In genomic region chr4:94759767-94760211, GRCh38 we compare ENCODE assay signal across 1 cellular context.
TF ChIP-seq lines count a peak whose summit lies in the region.

No MANE protein-coding gene starts in this region.

TF ChIP-seq in HEK293, 187 proteins besides CTCF, POLR2A, EP300 and RAD21 (continued from another document and continues in another):
- no peak for TF ChIP-seq ZBTB44 (tag by site-specific recombination; IDR thresholded peaks at IDR 0.05)
- no peak for TF ChIP-seq ZNF114 (tag by site-specific recombination; IDR thresholded peaks at IDR 0.05)
- TF ChIP-seq ZNF138 (tag by site-specific recombination; IDR thresholded peaks at IDR 0.05; ENCODE audit: borderline replicate concordance) = no peak
- TF ChIP-seq ZNF10 (tag by site-specific recombination; IDR thresholded peaks at IDR 0.05) = no peak
- TF ChIP-seq IKZF3 (tag by site-specific recombination; IDR thresholded peaks at IDR 0.05) = no peak
- TF ChIP-seq ZNF221 (tag by site-specific recombination; IDR thresholded peaks at IDR 0.05; ENCODE audit: borderline replicate concordance) = no peak
- TF ChIP-seq ZEB2 (tag by site-specific recombination; IDR thresholded peaks at IDR 0.05) = no peak; the same call in 1 of the 2 replicates
- TF ChIP-seq ZNF148 (tag by site-specific recombination; IDR thresholded peaks at IDR 0.05; ENCODE audit: borderline replicate concordance) = no peak
- no peak for TF ChIP-seq ZNF837 (tag by site-specific recombination; IDR thresholded peaks at IDR 0.05)
- TF ChIP-seq ZNF169 (tag by site-specific recombination; IDR thresholded peaks at IDR 0.05) = no peak
- no peak for TF ChIP-seq ZNF354C (tag by site-specific recombination; IDR thresholded peaks at IDR 0.05; ENCODE audit: borderline replicate concordance, low read depth)
- TF ChIP-seq TCF7L2 (IDR thresholded peaks at IDR 0.05; ENCODE audit: borderline replicate concordance, low read depth, low read length) = no peak
- TF ChIP-seq FEZF1 (tag by site-specific recombination; IDR thresholded peaks at IDR 0.05) = peak; percentile 81
- no peak for TF ChIP-seq ZNF350 (tag by site-specific recombination; IDR thresholded peaks at IDR 0.05)
- no peak for TF ChIP-seq ZNF202 (tag by site-specific recombination; IDR thresholded peaks at IDR 0.05; ENCODE audit: borderline replicate concordance)
- TF ChIP-seq PRDM2 (tag by site-specific recombination; IDR thresholded peaks at IDR 0.05; ENCODE audit: borderline replicate concordance) = no peak
- no peak for TF ChIP-seq ZNF514 (tag by site-specific recombination; IDR thresholded peaks at IDR 0.05)
- peak; percentile 14; the same call in 1 of the 2 replicates for TF ChIP-seq PRDM10 (tag by site-specific recombination; IDR thresholded peaks at IDR 0.05)
- TF ChIP-seq ZNF623 (tag by site-specific recombination; IDR thresholded peaks at IDR 0.05) = no peak
- no peak for TF ChIP-seq ZBTB6 (tag by site-specific recombination; IDR thresholded peaks at IDR 0.05)
- no peak for TF ChIP-seq MZF1 (tag by site-specific recombination; IDR thresholded peaks at IDR 0.05; ENCODE audit: borderline replicate concordance)
- no peak for TF ChIP-seq ZNF426 (tag by site-specific recombination; IDR thresholded peaks at IDR 0.05)
- 0 out of 2 replicates have a peak, but pooled peaks have one; percentile 19 for TF ChIP-seq ZNF2 (tag by site-specific recombination; IDR thresholded peaks at IDR 0.05)
- peak; percentile 36; the same call in 1 of the 2 replicates for TF ChIP-seq ZNF629 (tag by site-specific recombination; IDR thresholded peaks at IDR 0.05)
- no peak for TF ChIP-seq EGR2 (tag by site-specific recombination; IDR thresholded peaks at IDR 0.05; ENCODE audit: low read depth)
- TF ChIP-seq ZNF626 (tag by site-specific recombination; IDR thresholded peaks at IDR 0.05) = no peak
- no peak for TF ChIP-seq ZNF132 (tag by site-specific recombination; IDR thresholded peaks at IDR 0.05; ENCODE audit: borderline replicate concordance)
- no peak for TF ChIP-seq ZNF639 (tag by site-specific recombination; IDR thresholded peaks at IDR 0.05)
- TF ChIP-seq PATZ1 (tag by site-specific recombination; IDR thresholded peaks at IDR 0.05) = no peak
- peak; percentile 82; the same call in 1 of the 2 replicates for TF ChIP-seq HIC1 (tag by site-specific recombination; IDR thresholded peaks at IDR 0.05)
- no peak for TF ChIP-seq ZNF324 (tag by site-specific recombination; IDR thresholded peaks at IDR 0.05)
- no peak for TF ChIP-seq ZNF530 (tag by site-specific recombination; IDR thresholded peaks at IDR 0.05; ENCODE audit: low read depth)
